Comparison of ENCODE assay signal across 16 cellular contexts in the genomic region with DNA sequence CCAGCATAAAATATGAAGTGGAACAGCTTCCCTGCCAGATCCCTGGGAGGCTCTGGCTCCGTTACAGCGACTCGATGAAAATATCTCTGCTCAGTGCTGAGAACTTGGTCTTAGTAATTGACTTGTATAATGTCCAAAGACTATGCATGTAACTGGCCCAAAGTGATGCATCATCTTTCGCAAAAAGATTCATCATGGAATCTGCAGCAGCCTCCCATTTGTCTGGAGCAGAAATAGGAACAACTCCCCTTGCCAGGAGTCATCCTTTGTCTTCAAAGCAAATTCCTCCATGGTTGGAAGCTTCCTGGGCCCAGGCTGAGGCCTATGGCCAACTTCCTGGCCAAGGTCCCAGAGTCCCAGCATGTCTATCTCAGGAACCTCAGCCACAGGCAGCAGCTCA. TPM values are rescaled to one million over a fixed set of nuclear protein-coding genes. Genes with fewer than 3 reads are reported as not detected.
DNase-seq lines count a peak whose midpoint lies in the region; ATAC-seq and TF ChIP-seq lines count a peak whose summit lies in the region.
"Had no signal": no experiment of that assay in that cellular context is flagged by ENCODE, and none has a peak within 500 bp of the region (broad histone marks: within the 10 kb centered on the region; RNA-seq: fewer than 3 reads in every experiment).

No MANE protein-coding gene starts in this region.

- ATAC-seq in heart right ventricle, result no peak
- ATAC-seq: GM23338, PC-3 had no signal

- intact Hi-C loops in heart right ventricle (cut with DNase I), result loop anchor here in 1 of 10 donors (5.0 kb wide), 1 partner anchor 49 kb away; no protein-coding TSS in a partner anchor

- 78 to 82% methylated on average over 4 of the region's 4 CpGs for WGBS in heart right ventricle, 2 donors

- no peaks in the 10 kb centered on the region for H3K36me3 ChIP-seq in MG63
- no peaks in the 10 kb centered on the region for H3K36me3 ChIP-seq in heart right ventricle

- H3K4me3 ChIP-seq in MG63, result no peak overlapping the region
- no peak overlapping the region for H3K4me3 ChIP-seq in fibroblast of mammary gland (ENCODE audit: control insufficient read depth, low read depth, low read length)
- no peak overlapping the region for H3K4me3 ChIP-seq in heart right ventricle
- H3K4me3 ChIP-seq: GM23338, SK-N-MC had no signal

- in situ Hi-C loops in GM13976 (cut with MboI; ENCODE audit: low sequenced_read_pairs, unreplicated experiment), result no loop called here

- no peaks in the 10 kb centered on the region for H3K9me3 ChIP-seq in MG63
- H3K9me3 ChIP-seq in heart right ventricle, result no peaks in the 10 kb centered on the region

- DNase-seq in DMS53 (lab: John Stamatoyannopoulos, UW) (peak; percentile 75), MG63 (peak; percentile 95), fibroblast of mammary gland (ENCODE audit: low read depth) (peak; percentile 41), stromal cell of bone marrow (ENCODE audit: low read depth) (peak; percentile 41), heart right ventricle (no peak), GM13976 (ENCODE audit: low spot score) (no peak), NCI-H2196 treated with DMSO at 0.1 percent for 48 hours (lab: John Stamatoyannopoulos, UW; ENCODE audit: unreplicated experiment) (no peak)
- DNase-seq: CD8-positive, alpha-beta memory T cell; KBM-7; NCI-H1048; NCI-H226; NCI-H526 treated with DMSO at 0.1 percent for 48 hours; PC-3 had no signal

- H3K27me3 ChIP-seq in MG63 (peaks cover 4% of the 10 kb centered on the region; the same call in 1 of the 2 replicates), heart right ventricle (peaks cover 0 to 60% (median 37%) of the 10 kb centered on the region in 7 donors)

- H3K4me1 ChIP-seq in heart right ventricle, result peaks cover 0 to 13% (median 4%) of the 10 kb centered on the region in 9 donors

- TF ChIP-seq CTCF in fibroblast of mammary gland (conservative IDR thresholded peaks at IDR 0.05; ENCODE audit: control insufficient read depth, insufficient read depth, low read depth, low read length) (no peak), heart right ventricle (IDR thresholded peaks at IDR 0.05) (no peak), GM13976 (IDR thresholded peaks at IDR 0.05; ENCODE audit: borderline replicate concordance, control extremely low read depth, extremely low read depth, insufficient read depth, missing control alignments) (no peak)

- no peak overlapping the region for H3K27ac ChIP-seq in heart right ventricle
- H3K27ac ChIP-seq: SK-N-MC had no signal

RNA-seq across cellular contexts. Expression of a gene that starts 16.9 kb away (rescaled TPM):
- 1.1 and 1.2 TPM in 2 replicates for total RNA-seq in MG63 (2014; rRNA removed; shearing (Covaris generic); ENCODE audit: low replicate concordance)
- total RNA-seq in heart right ventricle, result under 1 TPM in 7 of 10 donors, not detected in 3; 0.06 to 0.45 (median 0.19) TPM
- under 1 TPM in 1 of 2 donors, not detected in 1; 0.09 TPM for polyA plus RNA-seq in heart right ventricle
- total RNA-seq: PC-3 had no signal
- polyA plus RNA-seq: CD8-positive, alpha-beta memory T cell had no signal

RNA-seq across cellular contexts. Expression of a gene that starts 21.2 kb away (rescaled TPM):
- not detected in 2 replicates for total RNA-seq in MG63 (2014; rRNA removed; shearing (Covaris generic); ENCODE audit: low replicate concordance)
- not detected for total RNA-seq in heart right ventricle
- polyA plus RNA-seq in heart right ventricle, result not detected
- total RNA-seq: CD8-positive, alpha-beta memory T cell; Daoy; GM23338 had no signal
- polyA plus RNA-seq: CD8-positive, alpha-beta memory T cell; GM23338 had no signal

Comparison
In these comparisons a context has a peak if more than half of its experiments do, and no peak if none do; other contexts are left out.
1. DNase-seq: peak in DMS53 (single experiment), MG63 (single experiment), fibroblast of mammary gland (single experiment) and stromal cell of bone marrow (single experiment); none in heart right ventricle (0 of 2), GM13976 (single experiment) and NCI-H2196 treated with DMSO at 0.1 percent for 48 hours (single experiment).